Comparison of ENCODE assay signal across 1 cellular context in the genomic region with DNA sequence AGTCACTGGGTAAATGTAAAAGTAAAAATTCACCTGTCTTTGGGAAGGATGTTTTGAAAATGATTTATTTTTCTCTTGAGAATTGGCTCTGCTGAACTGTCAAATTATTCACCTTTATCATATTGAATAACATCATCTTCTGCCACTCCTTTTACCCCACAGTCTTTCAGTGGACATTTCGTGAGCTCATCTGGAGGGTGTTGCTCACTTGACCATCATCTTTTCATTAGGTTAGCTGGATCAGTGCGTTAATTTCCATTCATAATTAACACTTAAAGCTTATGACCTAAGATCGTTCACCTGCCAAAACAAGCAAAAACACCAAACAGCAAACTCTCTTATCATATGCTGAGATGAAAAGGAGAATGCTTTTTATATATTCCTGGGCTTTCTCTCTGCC.
TF ChIP-seq lines count a peak whose summit lies in the region.

No MANE protein-coding gene starts in this region.

TF ChIP-seq in endothelial cell of umbilical vein, 7 proteins besides CTCF, POLR2A, EP300 and RAD21:
- no peak for TF ChIP-seq EZH2 (IDR thresholded peaks at IDR 0.05; ENCODE audit: borderline replicate concordance, low read depth, low read length, severe bottlenecking)
- no peak for TF ChIP-seq POLR2AphosphoS5 (IDR thresholded peaks at IDR 0.05; ENCODE audit: insufficient read depth, low read depth, low read length)
- no peak for TF ChIP-seq GATA2 (IDR thresholded peaks at IDR 0.05; ENCODE audit: insufficient read depth, insufficient read length, low read depth, low read length)
- no peak for TF ChIP-seq FOS (IDR thresholded peaks at IDR 0.05; ENCODE audit: borderline replicate concordance, insufficient read depth, low read length)
- TF ChIP-seq MYC (IDR thresholded peaks at IDR 0.05; ENCODE audit: low read depth, low read length), result no peak
- TF ChIP-seq, protein P1, sequence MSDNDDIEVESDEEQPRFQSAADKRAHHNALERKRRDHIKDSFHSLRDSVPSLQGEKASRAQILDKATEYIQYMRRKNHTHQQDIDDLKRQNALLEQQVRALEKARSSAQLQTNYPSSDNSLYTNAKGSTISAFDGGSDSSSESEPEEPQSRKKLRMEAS (IDR thresholded peaks at IDR 0.05; ENCODE audit: insufficient read depth, insufficient read length), result no peak
- no peak for TF ChIP-seq JUN (IDR thresholded peaks at IDR 0.05; ENCODE audit: borderline replicate concordance, insufficient read depth, insufficient read length, low read depth)
